34 cellular contexts compared by ENCODE assay signal in genomic region chr2:43842866-43843226, GRCh38. TPM values are rescaled to one million over a fixed set of nuclear protein-coding genes. Genes with fewer than 3 reads are reported as not detected.
"Had no signal": no experiment of that assay in that cellular context is flagged by ENCODE, and none has a peak within 500 bp of the region (broad histone marks: within the 10 kb centered on the region; RNA-seq: fewer than 3 reads in every experiment).

No MANE protein-coding gene starts in this region.

- H3K9me3 Mint-ChIP-seq: dendritic cell treated with granulocyte-macrophage colony-stimulating factor and Interleukin-4, amounts not matched to agents 40 ng/mL and 50 ng/mL, for 4 days; natural killer cell; stimulated activated naive B cell treated with anti-CD40 and anti-IgM and Interleukin-4, amounts not matched to agents 10 μg/mL and 1 μg/mL and 100 μg/mL, for 72 hours; stimulated activated naive CD8-positive, alpha-beta T cell treated with anti-CD3 and anti-CD28 coated beads, Interleukin-15, Interleukin-2, amounts not matched to agents 100 ng/mL and 50 ng/mL, for 24 hours had no signal

- H3K4me3 Mint-ChIP-seq: dendritic cell treated with granulocyte-macrophage colony-stimulating factor and Interleukin-4, amounts not matched to agents 40 ng/mL and 50 ng/mL, for 4 days; natural killer cell; stimulated activated naive B cell treated with anti-CD40 and anti-IgM and Interleukin-4, amounts not matched to agents 10 μg/mL and 1 μg/mL and 100 μg/mL, for 72 hours; stimulated activated naive CD8-positive, alpha-beta T cell treated with anti-CD3 and anti-CD28 coated beads, Interleukin-15, Interleukin-2, amounts not matched to agents 100 ng/mL and 50 ng/mL, for 24 hours had no signal

- H3K4me1 ChIP-seq: colonic mucosa, esophagus muscularis mucosa, foreskin keratinocyte, gastroesophageal sphincter, heart left ventricle, psoas muscle, spleen, transverse colon, upper lobe of right lung, uterus had no signal

- H3K36me3 ChIP-seq: colonic mucosa, esophagus muscularis mucosa, gastroesophageal sphincter, heart left ventricle, ovary, spleen, transverse colon, upper lobe of right lung, uterus had no signal

- H3K4me1 Mint-ChIP-seq: natural killer cell; stimulated activated naive B cell treated with anti-CD40 and anti-IgM and Interleukin-4, amounts not matched to agents 10 μg/mL and 1 μg/mL and 100 μg/mL, for 72 hours had no signal

- H3K27me3 ChIP-seq: colonic mucosa, esophagus muscularis mucosa, gastroesophageal sphincter, ovary, spleen, transverse colon, upper lobe of right lung, uterus had no signal

- H3K9me3 ChIP-seq: colonic mucosa, esophagus muscularis mucosa, gastroesophageal sphincter, heart left ventricle, ovary, psoas muscle, spleen, transverse colon, upper lobe of right lung, uterus had no signal

- H3K4me3 ChIP-seq: colonic mucosa, esophagus muscularis mucosa, gastroesophageal sphincter, heart left ventricle, ovary, psoas muscle, skin epidermis, spleen, transverse colon, upper lobe of right lung, uterus had no signal

- ATAC-seq: foreskin keratinocyte; gastroesophageal sphincter; heart left ventricle; natural killer cell; psoas muscle; right cardiac atrium; stimulated activated naive B cell treated with anti-CD40 and anti-IgM and Interleukin-4, amounts not matched to agents 10 μg/mL and 1 μg/mL and 100 μg/mL, for 72 hours; upper lobe of right lung had no signal

- H3K36me3 Mint-ChIP-seq: natural killer cell; stimulated activated naive B cell treated with anti-CD40 and anti-IgM and Interleukin-4, amounts not matched to agents 10 μg/mL and 1 μg/mL and 100 μg/mL, for 72 hours had no signal

- H3K27ac ChIP-seq: colonic mucosa, esophagus muscularis mucosa, foreskin keratinocyte, gastroesophageal sphincter, heart left ventricle, ovary, psoas muscle, skin epidermis, spleen, transverse colon, upper lobe of right lung, uterus had no signal

- H3K27ac Mint-ChIP-seq: dendritic cell treated with granulocyte-macrophage colony-stimulating factor and Interleukin-4, amounts not matched to agents 40 ng/mL and 50 ng/mL, for 4 days; natural killer cell; stimulated activated naive B cell treated with anti-CD40 and anti-IgM and Interleukin-4, amounts not matched to agents 10 μg/mL and 1 μg/mL and 100 μg/mL, for 72 hours; stimulated activated naive CD8-positive, alpha-beta T cell treated with anti-CD3 and anti-CD28 coated beads, Interleukin-15, Interleukin-2, amounts not matched to agents 100 ng/mL and 50 ng/mL, for 24 hours had no signal

- H3K27me3 Mint-ChIP-seq: stimulated activated naive CD8-positive, alpha-beta T cell treated with anti-CD3 and anti-CD28 coated beads, Interleukin-15, Interleukin-2, amounts not matched to agents 100 ng/mL and 50 ng/mL, for 24 hours had no signal

- DNase-seq: colonic mucosa; effector CD8-positive, alpha-beta T cell; foreskin keratinocyte; heart left ventricle; hippocampal formation; mesendoderm; midbrain; natural killer cell; occipital lobe; ovary; posterior cingulate gyrus; psoas muscle; right cardiac atrium; spleen; stimulated activated CD4-positive, alpha-beta T cell treated with anti-CD3 and anti-CD28 coated beads, Interleukin-2, amount 100 ng/mL, for 48 hours; stimulated activated naive B cell treated with anti-CD40 and anti-IgM and Interleukin-4, amounts not matched to agents 10 μg/mL and 1 μg/mL and 100 μg/mL, for 72 hours; transverse colon; upper lobe of right lung; uterus had no signal

RNA-seq across cellular contexts. Expression of gene ABCG8, which starts 4.1 kb away (rescaled TPM):
- total RNA-seq: chondrocyte, endothelial cell of umbilical vein, epithelial cell of proximal tubule, esophagus muscularis mucosa, fibroblast of lung, foreskin keratinocyte, lower leg skin, lung microvascular endothelial cell, myocyte, natural killer cell, psoas muscle, renal cortical epithelial cell, right cardiac atrium, upper lobe of right lung had no signal
- polyA plus RNA-seq: endothelial cell of umbilical vein, fibroblast of lung, foreskin keratinocyte, heart left ventricle, keratinocyte, right cardiac atrium had no signal

RNA-seq across cellular contexts. Expression of gene ABCG5, which starts 4.2 kb away (rescaled TPM):
- total RNA-seq: chondrocyte, endothelial cell of umbilical vein, epithelial cell of proximal tubule, esophagus muscularis mucosa, fibroblast of lung, foreskin keratinocyte, gastroesophageal sphincter, heart left ventricle, lower leg skin, lung microvascular endothelial cell, myocyte, natural killer cell, psoas muscle, renal cortical epithelial cell, right cardiac atrium, transverse colon, upper lobe of right lung, uterus had no signal
- polyA plus RNA-seq: endothelial cell of umbilical vein, fibroblast of lung, foreskin keratinocyte, heart left ventricle, keratinocyte, neural cell, ovary, right cardiac atrium had no signal
